8 cellular contexts compared by ENCODE assay signal in the genomic region with DNA sequence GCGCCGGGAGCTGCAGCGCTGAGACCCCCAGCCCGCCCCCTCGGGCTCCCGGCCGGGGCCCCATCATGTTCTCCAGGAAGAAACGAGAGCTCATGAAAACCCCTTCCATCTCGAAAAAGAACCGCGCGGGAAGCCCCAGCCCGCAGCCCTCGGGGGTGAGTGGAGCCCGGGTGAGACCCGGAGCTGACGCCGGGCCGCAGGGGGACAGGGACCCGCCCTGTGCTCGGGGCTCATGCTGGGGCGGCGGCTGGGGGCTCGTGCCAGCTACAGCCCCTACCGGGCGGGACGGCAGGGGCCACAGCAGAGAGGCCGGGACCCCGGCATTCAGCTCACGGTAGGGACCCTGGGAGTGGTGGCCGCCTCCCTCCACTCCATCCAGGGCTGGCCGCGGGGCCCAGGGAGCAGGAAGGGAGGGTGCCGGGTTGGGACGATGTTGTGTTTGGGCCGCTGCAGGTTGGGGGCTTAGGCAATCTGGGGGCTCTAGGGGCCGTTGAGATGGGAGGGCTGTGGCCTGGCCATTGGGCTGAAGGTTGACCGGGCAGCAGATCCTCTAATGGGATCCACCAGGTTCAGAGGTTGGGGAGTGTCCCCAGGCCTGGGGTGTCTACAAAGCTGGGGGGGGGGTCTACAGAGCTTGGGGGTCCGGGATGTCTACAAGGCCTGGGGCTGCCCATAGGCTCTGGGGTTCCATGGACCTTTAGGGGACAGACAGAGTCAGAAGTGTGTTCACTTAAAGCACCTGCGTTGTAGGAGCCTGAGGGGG. TPM values are rescaled to one million over a fixed set of nuclear protein-coding genes. Genes with fewer than 3 reads are reported as not detected.
DNase-seq lines count a peak whose midpoint lies in the region; ATAC-seq and TF ChIP-seq lines count a peak whose summit lies in the region.

No MANE protein-coding gene starts in this region.

- no peak for TF ChIP-seq CTCF in MCF 10A (IDR thresholded peaks at IDR 0.05; ENCODE audit: unreplicated experiment)

- peak overlapping the region; percentile 72 for H3K4me3 Mint-ChIP-seq in MCF 10A (ENCODE audit: unreplicated experiment)
- H3K4me3 Mint-ChIP-seq in natural killer cell treated with Interleukin-12 subunit alpha and Interleukin-12 subunit beta and Interleukin-15 and Interleukin-18, amount 100 ng/mL, for 72 hours = peak overlapping the region; percentile 92

- peaks cover 6% of the 10 kb centered on the region for H3K36me3 Mint-ChIP-seq in MCF 10A (ENCODE audit: insufficient read depth, unreplicated experiment)
- peaks cover 13% of the 10 kb centered on the region for H3K36me3 Mint-ChIP-seq in natural killer cell treated with Interleukin-12 subunit alpha and Interleukin-12 subunit beta and Interleukin-15 and Interleukin-18, amount 100 ng/mL, for 72 hours

- CTCF ChIA-PET in MCF 10A (lab: Yijun Ruan, JAX) = interaction anchor here (0.7 to 0.8 kb wide), 3 partner anchors 11 to 38 kb away, joined by 3 to 5 read pairs (median 5); no protein-coding TSS in a partner anchor

- peak; percentile 62 to 70 for ATAC-seq in natural killer cell treated with Interleukin-12 subunit alpha and Interleukin-12 subunit beta and Interleukin-15 and Interleukin-18, amount 100 ng/mL, for 72 hours
- no peak for ATAC-seq in HG03469 (IDR thresholded peaks at IDR 0.05; ENCODE audit: unreplicated experiment)

- H3K9me3 Mint-ChIP-seq in MCF 10A (ENCODE audit: unreplicated experiment) = no peaks in the 10 kb centered on the region
- H3K9me3 Mint-ChIP-seq in natural killer cell treated with Interleukin-12 subunit alpha and Interleukin-12 subunit beta and Interleukin-15 and Interleukin-18, amount 100 ng/mL, for 72 hours = no peaks in the 10 kb centered on the region

- H3K4me1 Mint-ChIP-seq in MCF 10A (ENCODE audit: insufficient read depth, unreplicated experiment) = peaks cover 23% of the 10 kb centered on the region
- H3K4me1 Mint-ChIP-seq in natural killer cell treated with Interleukin-12 subunit alpha and Interleukin-12 subunit beta and Interleukin-15 and Interleukin-18, amount 100 ng/mL, for 72 hours (ENCODE audit: low read depth in 2 of 2) = peaks cover 32 to 39% of the 10 kb centered on the region in 2 donors

- DNase-seq in DMS53 (lab: John Stamatoyannopoulos, UW) (peak; percentile 40), DMS53 treated with DMSO at 0.1 percent for 48 hours (lab: John Stamatoyannopoulos, UW; ENCODE audit: unreplicated experiment) (no peak), MV-4-11 (lab: John Stamatoyannopoulos, UW) (peak; percentile 46), MCF 10A (ENCODE audit: unreplicated experiment) (no peak), HPDE6-E6E7 (ENCODE audit: extremely low spot score) (no peak), 8988T (no peak)
- no peak for DNase-seq in natural killer cell treated with Interleukin-12 subunit alpha and Interleukin-12 subunit beta and Interleukin-15 and Interleukin-18, amount 100 ng/mL, for 72 hours (ENCODE audit: low spot score)

- no TSS peak for BruUV-seq in MCF 10A (replicated peaks; lab: Mats Ljungman, UMichigan)

- intact Hi-C loops in MCF 10A (cut with micrococcal nuclease) = loop anchor here (5.0 kb wide), 1 partner anchor 35 kb away; a partner anchor contains a TSS

- H3K27ac Mint-ChIP-seq in MCF 10A (ENCODE audit: low read depth, unreplicated experiment) = no peak overlapping the region
- peak overlapping the region; percentile 88 to 92 for H3K27ac Mint-ChIP-seq in natural killer cell treated with Interleukin-12 subunit alpha and Interleukin-12 subunit beta and Interleukin-15 and Interleukin-18, amount 100 ng/mL, for 72 hours

- POLR2A ChIA-PET in MCF 10A (lab: Yijun Ruan, JAX) = interaction anchor here (0.7 to 4.8 kb wide), 8 partner anchors 17 to 202 kb away, joined by 3 to 31 read pairs (median 5); a partner anchor contains a TSS

- no peaks in the 10 kb centered on the region for H3K27me3 Mint-ChIP-seq in MCF 10A (ENCODE audit: insufficient read depth, unreplicated experiment)
- H3K27me3 Mint-ChIP-seq in natural killer cell treated with Interleukin-12 subunit alpha and Interleukin-12 subunit beta and Interleukin-15 and Interleukin-18, amount 100 ng/mL, for 72 hours = no peaks in the 10 kb centered on the region

RNA-seq across cellular contexts. Expression of a gene that starts 0.6 kb away (rescaled TPM):
- total RNA-seq in MCF 10A (2022) = 11.9 and 15.3 TPM in 2 replicates
- total RNA-seq in natural killer cell treated with Interleukin-12 subunit alpha and Interleukin-12 subunit beta and Interleukin-15 and Interleukin-18, amount 100 ng/mL, for 72 hours = 100 to 1,000 TPM; 320 to 338 TPM

RNA-seq across cellular contexts. Expression of a gene that starts 27.6 kb away (rescaled TPM):
- 10.3 and 18.2 TPM in 2 replicates for total RNA-seq in MCF 10A (2022)
- total RNA-seq in natural killer cell treated with Interleukin-12 subunit alpha and Interleukin-12 subunit beta and Interleukin-15 and Interleukin-18, amount 100 ng/mL, for 72 hours = 10 to 100 TPM; 53.7 to 69.9 TPM

RNA-seq across cellular contexts. Expression of a gene that starts 27.7 kb away (rescaled TPM):
- 184 and 201 TPM in 2 replicates for total RNA-seq in MCF 10A (2022)
- 100 to 1,000 TPM; 168 to 241 TPM for total RNA-seq in natural killer cell treated with Interleukin-12 subunit alpha and Interleukin-12 subunit beta and Interleukin-15 and Interleukin-18, amount 100 ng/mL, for 72 hours

RNA-seq across cellular contexts. Expression of a gene that starts 36.3 kb away (rescaled TPM):
- total RNA-seq in MCF 10A (2022) = 179 and 191 TPM in 2 replicates
- total RNA-seq in natural killer cell treated with Interleukin-12 subunit alpha and Interleukin-12 subunit beta and Interleukin-15 and Interleukin-18, amount 100 ng/mL, for 72 hours = 100 to 1,000 TPM in 1 of 2 donors, 10 to 100 TPM in 1; 86.4 to 174 TPM

RNA-seq across cellular contexts. Expression of a gene that starts 41.1 kb away (rescaled TPM):
- 112 and 166 TPM in 2 replicates for total RNA-seq in MCF 10A (2022)
- 100 to 1,000 TPM; 119 to 141 TPM for total RNA-seq in natural killer cell treated with Interleukin-12 subunit alpha and Interleukin-12 subunit beta and Interleukin-15 and Interleukin-18, amount 100 ng/mL, for 72 hours

Comparison
In these comparisons a context has a peak if more than half of its experiments do, and no peak if none do; other contexts are left out.
1. DNase-seq: peak in DMS53 (single experiment) and MV-4-11 (single experiment); none in DMS53 treated with DMSO at 0.1 percent for 48 hours (single experiment), MCF 10A (single experiment), natural killer cell treated with Interleukin-12 subunit alpha and Interleukin-12 subunit beta and Interleukin-15 and Interleukin-18, amount 100 ng/mL, for 72 hours (single experiment), HPDE6-E6E7 (single experiment) and 8988T (single experiment).
2. RNA of a gene that starts 0.6 kb away (total RNA-seq): 320 to 338 TPM in natural killer cell treated with Interleukin-12 subunit alpha and Interleukin-12 subunit beta and Interleukin-15 and Interleukin-18, amount 100 ng/mL, for 72 hours; 11.9 to 15.3 TPM in MCF 10A; every median in the first group is over 10 times any median in the second.